24 cellular contexts compared by ENCODE assay signal in the genomic region with DNA sequence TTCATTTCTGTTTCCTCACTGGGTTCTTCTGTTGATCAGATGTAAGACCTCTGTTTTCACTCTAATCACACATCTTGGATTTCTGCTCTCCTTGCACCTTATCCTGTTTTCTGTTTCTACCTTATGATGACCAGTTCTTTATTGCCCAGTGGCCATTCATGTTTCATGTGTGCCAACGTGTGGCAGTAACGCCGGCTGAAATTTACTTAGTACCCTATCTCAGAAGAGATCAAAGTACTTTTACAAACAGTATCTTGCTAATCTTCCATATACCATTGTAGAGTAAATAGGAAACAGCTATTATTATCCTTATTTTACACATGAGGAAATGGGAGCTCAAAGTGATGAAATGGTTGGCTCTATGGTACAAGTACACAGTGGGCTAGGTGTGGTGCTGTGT.
"Had no signal": no experiment of that assay in that cellular context is flagged by ENCODE, and none has a peak within 500 bp of the region (broad histone marks: within the 10 kb centered on the region; RNA-seq: fewer than 3 reads in every experiment).

No MANE protein-coding gene starts in this region.

- H3K9me3 ChIP-seq: neutrophil, pancreas, psoas muscle, right lobe of liver, sigmoid colon, stomach, thoracic aorta, thyroid gland, tibial nerve, upper lobe of left lung, vagina had no signal

- H3K27me3 ChIP-seq: pancreas, right lobe of liver, sigmoid colon, stomach, thyroid gland, tibial nerve, upper lobe of left lung, vagina had no signal

- DNase-seq: nephron progenitor cell; nucleus accumbens; pancreas; psoas muscle; right cardiac atrium; right lobe of liver; sigmoid colon; small intestine; stimulated activated CD4-positive, alpha-beta T cell treated with anti-CD3 and anti-CD28 coated beads, Interleukin-15, amount 100 ng/mL, for 24 hours; stimulated activated CD4-positive, alpha-beta T cell treated with anti-CD3 and anti-CD28 coated beads, Interleukin-2, amount 100 ng/mL, for 24 hours; stimulated activated CD4-positive, alpha-beta T cell treated with anti-CD3 and anti-CD28 coated beads, Interleukin-2, amount 100 ng/mL, for 48 hours; stimulated activated CD4-positive, alpha-beta T cell treated with anti-CD3 and anti-CD28 coated beads, Interleukin-4, amount 100 ng/mL, for 24 hours; stimulated activated naive B cell treated with anti-CD40 and anti-IgM and Interleukin-4, amounts not matched to agents 10 μg/mL and 1 μg/mL and 100 μg/mL, for 72 hours; stimulated activated naive CD4-positive, alpha-beta T cell treated with Interleukin-2 at 50 U/mL for 16 hours; stomach; thyroid gland; trophoblast cell; upper lobe of left lung had no signal

- ATAC-seq: natural killer cell treated with Interleukin-12 subunit alpha and Interleukin-12 subunit beta and Interleukin-15 and Interleukin-18, amount 100 ng/mL, for 72 hours; pancreas; psoas muscle; right cardiac atrium; right lobe of liver; stimulated activated effector memory CD8-positive, alpha-beta T cell treated with anti-CD3 and anti-CD28 coated beads, Interleukin-12 subunit alpha, Interleukin-12 subunit beta, amount 100 ng/mL, for 72 hours; stimulated activated naive B cell treated with anti-CD40 and anti-IgM and Interleukin-4, amounts not matched to agents 10 μg/mL and 1 μg/mL and 100 μg/mL, for 72 hours had no signal

- H3K27ac ChIP-seq: neutrophil, pancreas, psoas muscle, right lobe of liver, sigmoid colon, stomach, thoracic aorta, thyroid gland, tibial nerve, upper lobe of left lung had no signal

- H3K36me3 ChIP-seq: neutrophil, pancreas, right lobe of liver, sigmoid colon, stomach, thoracic aorta, thyroid gland, tibial nerve, upper lobe of left lung, vagina had no signal

- H3K4me1 ChIP-seq: pancreas, psoas muscle, right lobe of liver, sigmoid colon, stomach, thyroid gland, tibial nerve, upper lobe of left lung had no signal

- H3K4me3 ChIP-seq: pancreas, psoas muscle, right lobe of liver, sigmoid colon, stomach, thoracic aorta, thyroid gland, tibial nerve, upper lobe of left lung, vagina had no signal
